Comparison of ENCODE assay signal across 19 cellular contexts in the genomic region with DNA sequence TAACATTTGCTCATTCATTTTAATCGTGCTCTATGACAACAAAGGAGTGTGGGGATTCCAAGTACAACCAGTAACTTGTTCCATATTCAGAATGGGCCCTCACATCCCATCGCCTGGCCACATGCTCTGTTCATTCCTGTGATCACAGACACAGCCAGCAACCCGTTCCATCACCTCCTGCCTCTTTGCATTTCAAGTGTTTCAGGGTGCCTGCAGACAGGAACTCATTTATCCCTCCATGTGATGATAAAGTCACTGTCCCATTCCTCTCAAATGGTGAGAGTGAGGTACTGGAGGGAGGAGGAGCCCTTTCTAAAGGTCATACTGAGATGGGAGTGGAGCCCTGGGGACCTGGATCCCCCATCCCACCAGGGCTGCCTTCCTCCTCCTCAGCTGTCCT.
"Had no signal": no experiment of that assay in that cellular context is flagged by ENCODE, and none has a peak within 500 bp of the region (broad histone marks: within the 10 kb centered on the region; RNA-seq: fewer than 3 reads in every experiment).

No MANE protein-coding gene starts in this region.

- H3K36me3 ChIP-seq: MG63, SJCRH30 had no signal

- DNase-seq: Karpas-422, KG1, MG63, NCI-H1092, NCI-H1436, NCI-H187, NCI-H2029, NCI-H2081 treated with DMSO at 0.1 percent for 48 hours, NCI-H2171, NCI-H226, NCI-H446, NCI-H510A, NCI-H524 treated with DMSO at 0.1 percent for 48 hours, NCI-H69, NCI-H774, RPMI8226, SHP77 treated with DMSO at 0.1 percent for 48 hours, SJCRH30 had no signal

- H3K4me3 ChIP-seq: MG63, SJCRH30, SK-N-MC had no signal

- H3K4me1 ChIP-seq: SJCRH30 had no signal

- H3K27me3 ChIP-seq: MG63, SJCRH30 had no signal

- H3K27ac ChIP-seq: SJCRH30, SK-N-MC had no signal

- H3K9me3 ChIP-seq: MG63, SJCRH30 had no signal
